9 cellular contexts compared by ENCODE assay signal in genomic region chr20:49286689-49287551, GRCh38. TPM values are rescaled to one million over a fixed set of nuclear protein-coding genes. Genes with fewer than 3 reads are reported as not detected.
DNase-seq lines count a peak whose midpoint lies in the region; ATAC-seq and TF ChIP-seq lines count a peak whose summit lies in the region.
"Had no signal": no experiment of that assay in that cellular context is flagged by ENCODE, and none has a peak within 500 bp of the region (broad histone marks: within the 10 kb centered on the region; RNA-seq: fewer than 3 reads in every experiment).

No MANE protein-coding gene starts in this region.

- H3K27me3 Mint-ChIP-seq in natural killer cell (ENCODE audit: low read depth in 2 of 2), result no peaks in the 10 kb centered on the region

- H3K4me3 Mint-ChIP-seq in natural killer cell, result no peak overlapping the region

- H3K4me1 Mint-ChIP-seq in natural killer cell, result peaks cover 54 to 76% of the 10 kb centered on the region in 2 donors

- intact Hi-C loops in natural killer cell (cut with micrococcal nuclease), result no loop called here

- no peak for TF ChIP-seq CTCF in natural killer cell (IDR thresholded peaks at IDR 0.05)

- DNase-seq in ELR (ENCODE audit: low read depth) (peak; percentile 66), LoVo (ENCODE audit: low spot score) (peak; percentile 91), amniotic epithelial cell (ENCODE audit: low read depth) (peak; percentile 52), natural killer cell (no peak), hippocampal formation (lab: John Stamatoyannopoulos, UW) (no peak), NCI-H1436 treated with DMSO at 0.1 percent for 48 hours (lab: John Stamatoyannopoulos, UW) (no peak)
- DNase-seq: NK-92 treated with Interleukin-12 subunit alpha and Interleukin-12 subunit beta, amount 100 ng/mL, for 24 hours had no signal

- peak overlapping the region; percentile 79 to 95 for H3K27ac Mint-ChIP-seq in natural killer cell

- peaks cover 4 to 14% of the 10 kb centered on the region in 2 donors for H3K9me3 Mint-ChIP-seq in natural killer cell

- ATAC-seq in natural killer cell (no peak), GM18868 (IDR thresholded peaks at IDR 0.05; ENCODE audit: unreplicated experiment) (no peak), HG02852 (IDR thresholded peaks at IDR 0.05; ENCODE audit: unreplicated experiment) (no peak)

- H3K36me3 Mint-ChIP-seq in natural killer cell, result peaks cover 89% of the 10 kb centered on the region

RNA-seq across cellular contexts. Expression of gene ZNFX1, which starts 9.1 kb away (rescaled TPM):
- total RNA-seq in natural killer cell, result 10 to 100 TPM; 55.8 to 58.5 (median 57.8) TPM

Comparison
In these comparisons a context has a peak if more than half of its experiments do, and no peak if none do; other contexts are left out.
1. DNase-seq: peak in ELR (single experiment), LoVo (single experiment) and amniotic epithelial cell (single experiment); none in natural killer cell (single experiment), hippocampal formation (0 of 2) and NCI-H1436 treated with DMSO at 0.1 percent for 48 hours (single experiment).